17 cellular contexts compared by ENCODE assay signal in the genomic region with DNA sequence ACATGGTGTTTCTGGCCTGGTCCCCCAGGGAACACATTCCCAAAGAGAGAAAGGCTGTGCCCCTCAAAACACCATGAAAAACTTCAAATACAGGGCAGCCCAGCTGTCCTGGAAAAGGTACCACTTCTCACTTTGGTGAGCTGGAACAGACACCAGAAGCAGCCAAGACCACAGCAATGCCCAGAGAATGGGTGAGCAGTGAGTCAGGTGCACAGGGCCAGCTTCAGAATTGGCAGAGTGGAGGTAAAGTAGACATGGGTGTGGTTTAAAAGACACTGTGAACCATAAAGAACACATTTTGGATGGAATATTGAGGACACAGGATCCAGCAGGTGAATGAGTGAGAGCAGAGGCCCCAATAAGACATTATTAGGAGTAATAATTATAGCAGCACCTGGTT. TPM values are rescaled to one million over a fixed set of nuclear protein-coding genes. Genes with fewer than 3 reads are reported as not detected.
"Had no signal": no experiment of that assay in that cellular context is flagged by ENCODE, and none has a peak within 500 bp of the region (broad histone marks: within the 10 kb centered on the region; RNA-seq: fewer than 3 reads in every experiment).

No MANE protein-coding gene starts in this region.

- DNase-seq: activated CD4-positive, alpha-beta T cell treated with anti-CD3 and anti-CD28 coated beads, Interleukin-2, amount 50 U/mL, for 4 hours; activated CD8-positive, alpha-beta memory T cell treated with anti-CD3 and anti-CD28 coated beads, Interleukin-2, amount 10 ng/mL, durations not matched to agents 7 days and 5 days; activated effector memory CD4-positive, alpha-beta T cell treated with anti-CD3 and anti-CD28 coated beads, Interleukin-2, amount 50 U/mL, for 16 hours; activated T-cell treated with anti-CD3 and anti-CD28 coated beads, Interleukin-2, amount 50 U/mL, for 24 hours; amygdala; effector CD4-positive, alpha-beta T cell; hypothalamus; natural killer cell; posterior cingulate gyrus; right lobe of liver; stimulated activated CD4-positive, alpha-beta T cell treated with anti-CD3 and anti-CD28 coated beads, Interleukin-1b, Interleukin-23, amount 100 ng/mL, for 48 hours; stimulated activated naive B cell treated with anti-CD40 and anti-IgM and Interleukin-4, amounts not matched to agents 10 μg/mL and 1 μg/mL and 100 μg/mL, for 72 hours had no signal

- H3K27ac ChIP-seq: right lobe of liver, spleen, suprapubic skin had no signal

- H3K27me3 ChIP-seq: breast epithelium, right lobe of liver, spleen, suprapubic skin had no signal

- ATAC-seq: activated CD8-positive, alpha-beta memory T cell treated with anti-CD3 and anti-CD28 coated beads, Interleukin-2, amount 10 ng/mL, durations not matched to agents 7 days and 5 days; activated naive CD4-positive, alpha-beta T cell treated with anti-CD3 and anti-CD28 coated beads, Interleukin-2, amount 50 U/mL, for 72 hours; natural killer cell; right lobe of liver; stimulated activated naive B cell treated with anti-CD40 and anti-IgM and Interleukin-4, amounts not matched to agents 10 μg/mL and 1 μg/mL and 100 μg/mL, for 72 hours had no signal

RNA-seq across cellular contexts. Expression of gene FAM13C, which starts 51.3 kb away (rescaled TPM):
- total RNA-seq: activated CD8-positive, alpha-beta memory T cell treated with anti-CD3 and anti-CD28 coated beads, Interleukin-2, amount 10 ng/mL, durations not matched to agents 7 days and 5 days; endothelial cell of umbilical vein; natural killer cell had no signal
